11 cellular contexts compared by ENCODE assay signal in the genomic region with DNA sequence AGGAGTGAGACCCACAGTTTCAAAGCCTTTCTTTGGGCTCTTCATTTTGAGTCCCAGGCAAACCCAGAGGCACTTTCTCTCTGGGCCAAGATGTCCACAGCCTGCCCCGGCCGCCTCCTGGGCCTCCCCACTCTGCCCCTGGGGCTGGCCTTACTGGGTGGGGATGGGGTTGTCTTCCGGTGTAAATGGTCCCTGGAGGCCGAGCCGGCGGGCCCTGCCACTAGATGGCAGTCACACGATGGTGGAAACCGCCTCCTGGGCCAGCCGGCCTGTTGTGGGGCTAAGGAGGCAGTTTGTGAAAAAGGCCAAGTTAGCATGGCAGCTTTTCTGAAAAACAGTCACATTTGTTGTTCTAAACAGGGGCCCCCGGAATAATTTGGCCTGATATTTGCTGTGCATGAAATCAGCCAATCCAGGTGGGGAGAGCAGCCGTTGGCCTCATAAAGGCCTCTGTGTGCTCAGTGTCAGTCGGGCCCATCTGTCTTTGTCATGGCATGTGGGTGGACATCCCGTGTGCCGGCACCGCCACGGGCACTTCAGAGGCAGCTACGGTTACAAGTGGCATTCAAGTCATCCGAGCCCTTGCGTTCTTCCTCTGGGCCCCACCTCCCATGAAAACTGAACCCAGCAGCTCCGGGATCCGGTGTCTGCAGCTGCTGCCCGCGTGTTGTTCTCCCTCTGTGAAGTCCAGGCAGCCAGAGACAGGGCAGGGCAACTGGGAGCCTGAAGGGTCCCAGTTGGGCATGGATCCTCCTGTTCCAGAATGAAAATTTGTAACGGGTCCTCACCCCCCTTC. TPM values are rescaled to one million over a fixed set of nuclear protein-coding genes. Genes with fewer than 3 reads are reported as not detected.
A peak's percentile ranks its signal among the peaks of the same experiment; 100 is the strongest.
DNase-seq lines count a peak whose midpoint lies in the region; ATAC-seq and TF ChIP-seq lines count a peak whose summit lies in the region.
"Had no signal": no experiment of that assay in that cellular context is flagged by ENCODE, and none has a peak within 500 bp of the region (broad histone marks: within the 10 kb centered on the region; RNA-seq: fewer than 3 reads in every experiment).

No MANE protein-coding gene starts in this region.

- in situ Hi-C loops in Panc1 (cut with HindIII; ENCODE audit: low pct_unique_long_range_greater_than_20kb, low sequenced_read_pairs), result no loop called here

- H3K9me3 Mint-ChIP-seq in activated CD4-positive, alpha-beta T cell treated with anti-CD3 and anti-CD28 coated beads for 36 hours (ENCODE audit: low read depth), result no peaks in the 10 kb centered on the region
- no peaks in the 10 kb centered on the region for H3K9me3 Mint-ChIP-seq in endothelial cell (ENCODE audit: unreplicated experiment)

- TF ChIP-seq EP300 in gastroesophageal sphincter (IDR thresholded peaks at IDR 0.05), result no peak

- no peak for TF ChIP-seq POLR2A in gastroesophageal sphincter (IDR thresholded peaks at IDR 0.05)

- CTCF ChIA-PET in activated CD4-positive, alpha-beta T cell treated with anti-CD3 and anti-CD28 coated beads for 36 hours (lab: Charles Lee), result no interaction called here
- CTCF ChIA-PET in Panc1 (lab: Charles Lee), result interaction anchor here (0.6 kb wide), 1 partner anchor 124 kb away, joined by 3 read pairs; no protein-coding TSS in a partner anchor

- intact Hi-C loops in activated CD4-positive, alpha-beta T cell treated with anti-CD3 and anti-CD28 coated beads for 36 hours (cut with DNase I, micrococcal nuclease), result no loop called here
- intact Hi-C loops in Panc1 (cut with micrococcal nuclease; ENCODE audit: unreplicated experiment), result no loop called here

- no peak overlapping the region for H3K4me3 Mint-ChIP-seq in activated CD4-positive, alpha-beta T cell treated with anti-CD3 and anti-CD28 coated beads for 36 hours
- no peak overlapping the region for H3K4me3 Mint-ChIP-seq in endothelial cell (ENCODE audit: unreplicated experiment)
- H3K4me3 Mint-ChIP-seq: activated naive CD8-positive, alpha-beta T cell had no signal

- H3K27me3 ChIP-seq in Panc1 (ENCODE audit: control insufficient read depth, insufficient read depth, low read length) (no peaks in the 10 kb centered on the region), gastroesophageal sphincter (no peaks in the 10 kb centered on the region)

- no peak overlapping the region for H3K27ac Mint-ChIP-seq in activated CD4-positive, alpha-beta T cell treated with anti-CD3 and anti-CD28 coated beads for 36 hours
- no peak overlapping the region for H3K27ac Mint-ChIP-seq in endothelial cell (ENCODE audit: unreplicated experiment)
- H3K27ac Mint-ChIP-seq: activated naive CD8-positive, alpha-beta T cell had no signal

- H3K27ac ChIP-seq in Panc1 (ENCODE audit: low read length) (no peak overlapping the region), gastroesophageal sphincter (no peak overlapping the region)

- H3K4me1 ChIP-seq in Panc1 (ENCODE audit: control insufficient read depth, insufficient read depth, low read length) (no peaks in the 10 kb centered on the region), gastroesophageal sphincter (no peaks in the 10 kb centered on the region)

- POLR2A ChIA-PET in activated CD4-positive, alpha-beta T cell treated with anti-CD3 and anti-CD28 coated beads for 36 hours (lab: Charles Lee), result no interaction called here
- POLR2A ChIA-PET in Panc1 (lab: Charles Lee), result no interaction called here

- no peaks in the 10 kb centered on the region for H3K4me1 Mint-ChIP-seq in activated CD4-positive, alpha-beta T cell treated with anti-CD3 and anti-CD28 coated beads for 36 hours
- H3K4me1 Mint-ChIP-seq in endothelial cell (ENCODE audit: unreplicated experiment), result no peaks in the 10 kb centered on the region

- WGBS in gastroesophageal sphincter (ENCODE audit: low coverage in 1 of 2), 2 donors, result no CpG with 5 or more reads among the region's 24 CpGs

- no peaks in the 10 kb centered on the region for H3K36me3 Mint-ChIP-seq in activated CD4-positive, alpha-beta T cell treated with anti-CD3 and anti-CD28 coated beads for 36 hours (ENCODE audit: low read depth)
- H3K36me3 Mint-ChIP-seq in endothelial cell (ENCODE audit: low read depth, unreplicated experiment), result no peaks in the 10 kb centered on the region
- H3K36me3 Mint-ChIP-seq: activated naive CD8-positive, alpha-beta T cell had no signal

- peak; percentile 12 for DNase-seq in activated CD4-positive, alpha-beta T cell treated with anti-CD3 and anti-CD28 coated beads for 36 hours
- no peak for DNase-seq in activated CD4-positive, alpha-beta T cell treated with anti-CD3 and anti-CD28 coated beads for 48 hours
- DNase-seq in Panc1 (ENCODE audit: low read depth, low spot score) (no peak), retinal pigment epithelial cell (ENCODE audit: low read depth) (no peak), NCI-H2107 (lab: John Stamatoyannopoulos, UW) (no peak), endothelial cell (ENCODE audit: low spot score) (no peak)
- DNase-seq: midbrain, small intestine had no signal

- BruUV-seq in Panc1 (replicated peaks; lab: Mats Ljungman, UMichigan), result no TSS peak

- H3K36me3 ChIP-seq in Panc1 (ENCODE audit: control insufficient read depth, insufficient read depth, low read length) (no peaks in the 10 kb centered on the region), gastroesophageal sphincter (no peaks in the 10 kb centered on the region)

- H3K4me3 ChIP-seq in Panc1 (ENCODE audit: low read depth in 2 of 2, low read length in 2 of 2) (no peak overlapping the region), gastroesophageal sphincter (no peak overlapping the region), retinal pigment epithelial cell (ENCODE audit: low read length) (no peak overlapping the region)

- H3K27me3 Mint-ChIP-seq in activated CD4-positive, alpha-beta T cell treated with anti-CD3 and anti-CD28 coated beads for 36 hours, result no peaks in the 10 kb centered on the region
- H3K27me3 Mint-ChIP-seq in endothelial cell (ENCODE audit: unreplicated experiment), result no peaks in the 10 kb centered on the region
- H3K27me3 Mint-ChIP-seq: activated naive CD8-positive, alpha-beta T cell had no signal

- no peaks in the 10 kb centered on the region for H3K9me3 ChIP-seq in Panc1 (ENCODE audit: control insufficient read depth, insufficient read depth, low read depth, low read length)
- no peaks in the 10 kb centered on the region for H3K9me3 ChIP-seq in gastroesophageal sphincter

- ATAC-seq in activated CD4-positive, alpha-beta T cell treated with anti-CD3 and anti-CD28 coated beads for 36 hours, result peak; percentile 64
- ATAC-seq in Panc1, result peak; percentile 81
- peak; percentile 64 for ATAC-seq in gastroesophageal sphincter
- ATAC-seq in HG03175 (IDR thresholded peaks at IDR 0.05; ENCODE audit: unreplicated experiment), result no peak

- no peak for TF ChIP-seq CTCF in Panc1 (IDR thresholded peaks at IDR 0.05)
- TF ChIP-seq CTCF in gastroesophageal sphincter (IDR thresholded peaks at IDR 0.05), result peak in 2 of 4 experiments; percentile 14 to 46
- TF ChIP-seq CTCF in retinal pigment epithelial cell (conservative IDR thresholded peaks at IDR 0.05; ENCODE audit: low read depth, low read length), result peak; percentile 14
- TF ChIP-seq CTCF in endothelial cell (IDR thresholded peaks at IDR 0.05; ENCODE audit: unreplicated experiment), result no peak

RNA-seq across cellular contexts. Expression of a gene that starts 6.6 kb away (rescaled TPM):
- total RNA-seq in activated CD4-positive, alpha-beta T cell treated with anti-CD3 and anti-CD28 coated beads for 36 hours, result 100 to 1,000 TPM; 106 to 137 TPM
- total RNA-seq in Panc1 (2021; ENCODE audit: unreplicated experiment) (123 TPM), gastroesophageal sphincter (100 to 1,000 TPM in 2 of 4 donors, 10 to 100 TPM in 2; 87.0 to 132 (median 106) TPM), endothelial cell (ENCODE audit: unreplicated experiment) (29.2 TPM)
- 200 TPM for polyA plus RNA-seq in Panc1 (2012; ENCODE audit: insufficient read length)

RNA-seq across cellular contexts. Expression of a gene that starts 34.2 kb away (rescaled TPM):
- 1 to 10 TPM; 2.1 TPM for total RNA-seq in activated CD4-positive, alpha-beta T cell treated with anti-CD3 and anti-CD28 coated beads for 36 hours
- total RNA-seq in Panc1 (2021; ENCODE audit: unreplicated experiment) (0.41 TPM), gastroesophageal sphincter (1 to 10 TPM; 1.7 to 4.3 (median 2.5) TPM), endothelial cell (ENCODE audit: unreplicated experiment) (not detected)
- not detected for polyA plus RNA-seq in Panc1 (2012; ENCODE audit: insufficient read length)

RNA-seq across cellular contexts. Expression of a gene that starts 44.0 kb away (rescaled TPM):
- total RNA-seq in activated CD4-positive, alpha-beta T cell treated with anti-CD3 and anti-CD28 coated beads for 36 hours, result not detected
- total RNA-seq in Panc1 (2021; ENCODE audit: unreplicated experiment) (1,268 TPM), gastroesophageal sphincter (100 to 1,000 TPM in 3 of 4 donors, 10 to 100 TPM in 1; 77.5 to 429 (median 399) TPM), endothelial cell (ENCODE audit: unreplicated experiment) (not detected)
- polyA plus RNA-seq in Panc1 (2012; ENCODE audit: insufficient read length), result 3,677 TPM

Comparison
In these comparisons a context has a peak if more than half of its experiments do, and no peak if none do; other contexts are left out.
1. RNA of a gene that starts 44.0 kb away (total RNA-seq): 1,268 TPM in Panc1 (single experiment) and 77.5 to 429 TPM in gastroesophageal sphincter; not detected in endothelial cell (single experiment) and not detected in activated CD4-positive, alpha-beta T cell treated with anti-CD3 and anti-CD28 coated beads for 36 hours; every median in the first group is over 10 times any median in the second.